Comparison of ENCODE assay signal across 1 cellular context in the genomic region with DNA sequence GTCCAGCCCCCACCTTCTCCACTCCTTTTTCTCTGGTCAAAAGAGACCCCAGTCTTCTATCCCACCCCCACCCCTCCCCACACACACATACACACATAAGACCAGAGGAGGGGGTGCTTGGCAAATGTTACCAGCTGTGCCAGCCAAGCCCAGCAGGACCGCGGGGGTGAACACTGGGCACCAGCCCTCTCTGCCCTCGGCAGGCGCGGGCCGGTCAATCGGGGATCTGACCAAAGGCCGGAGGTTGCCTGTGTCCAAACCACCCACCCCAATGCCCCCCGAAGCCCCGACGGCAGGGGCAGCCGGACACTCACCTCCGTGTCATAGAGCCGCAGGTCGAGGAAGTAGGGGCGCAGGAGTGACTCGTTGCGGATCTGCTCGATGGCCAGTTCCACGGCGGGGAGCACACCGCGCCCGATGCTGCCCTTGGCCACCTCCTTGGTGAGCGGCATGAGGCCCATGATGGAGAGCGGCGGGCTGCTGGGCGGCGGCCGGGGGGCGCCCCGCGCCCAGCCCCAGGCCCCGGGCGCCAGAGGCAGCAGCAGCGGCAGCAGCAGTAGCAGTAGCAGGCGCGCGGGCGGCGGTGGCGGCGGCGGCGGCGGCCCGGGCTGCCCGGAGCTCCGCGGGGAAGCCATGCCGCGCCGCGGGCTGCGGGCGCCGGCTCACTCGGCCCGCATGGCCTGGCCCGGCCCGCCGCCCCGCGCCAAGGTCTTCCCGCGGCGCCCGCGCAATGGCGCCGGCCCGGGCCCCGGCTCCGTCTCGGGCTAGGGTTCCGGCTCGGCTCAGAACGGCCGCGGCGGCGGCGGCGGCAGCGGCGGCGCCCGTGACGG.
TF ChIP-seq lines count a peak whose summit lies in the region.

No MANE protein-coding gene starts in this region.

TF ChIP-seq in neural cell, 6 proteins besides CTCF, POLR2A, EP300 and RAD21:
- TF ChIP-seq TAF1 (IDR thresholded peaks at IDR 0.05; ENCODE audit: low read depth) (no peak), SMC3 (conservative IDR thresholded peaks at IDR 0.05; ENCODE audit: poor library complexity) (no peak), POLR2AphosphoS5 (IDR thresholded peaks at IDR 0.05) (no peak), MXI1 (conservative IDR thresholded peaks at IDR 0.05; ENCODE audit: poor library complexity, severe bottlenecking) (no peak), EZH2 (IDR thresholded peaks at IDR 0.05; ENCODE audit: borderline replicate concordance, insufficient read depth, low read length, poor library complexity, severe bottlenecking) (no peak)
- TF ChIP-seq, protein P1, sequence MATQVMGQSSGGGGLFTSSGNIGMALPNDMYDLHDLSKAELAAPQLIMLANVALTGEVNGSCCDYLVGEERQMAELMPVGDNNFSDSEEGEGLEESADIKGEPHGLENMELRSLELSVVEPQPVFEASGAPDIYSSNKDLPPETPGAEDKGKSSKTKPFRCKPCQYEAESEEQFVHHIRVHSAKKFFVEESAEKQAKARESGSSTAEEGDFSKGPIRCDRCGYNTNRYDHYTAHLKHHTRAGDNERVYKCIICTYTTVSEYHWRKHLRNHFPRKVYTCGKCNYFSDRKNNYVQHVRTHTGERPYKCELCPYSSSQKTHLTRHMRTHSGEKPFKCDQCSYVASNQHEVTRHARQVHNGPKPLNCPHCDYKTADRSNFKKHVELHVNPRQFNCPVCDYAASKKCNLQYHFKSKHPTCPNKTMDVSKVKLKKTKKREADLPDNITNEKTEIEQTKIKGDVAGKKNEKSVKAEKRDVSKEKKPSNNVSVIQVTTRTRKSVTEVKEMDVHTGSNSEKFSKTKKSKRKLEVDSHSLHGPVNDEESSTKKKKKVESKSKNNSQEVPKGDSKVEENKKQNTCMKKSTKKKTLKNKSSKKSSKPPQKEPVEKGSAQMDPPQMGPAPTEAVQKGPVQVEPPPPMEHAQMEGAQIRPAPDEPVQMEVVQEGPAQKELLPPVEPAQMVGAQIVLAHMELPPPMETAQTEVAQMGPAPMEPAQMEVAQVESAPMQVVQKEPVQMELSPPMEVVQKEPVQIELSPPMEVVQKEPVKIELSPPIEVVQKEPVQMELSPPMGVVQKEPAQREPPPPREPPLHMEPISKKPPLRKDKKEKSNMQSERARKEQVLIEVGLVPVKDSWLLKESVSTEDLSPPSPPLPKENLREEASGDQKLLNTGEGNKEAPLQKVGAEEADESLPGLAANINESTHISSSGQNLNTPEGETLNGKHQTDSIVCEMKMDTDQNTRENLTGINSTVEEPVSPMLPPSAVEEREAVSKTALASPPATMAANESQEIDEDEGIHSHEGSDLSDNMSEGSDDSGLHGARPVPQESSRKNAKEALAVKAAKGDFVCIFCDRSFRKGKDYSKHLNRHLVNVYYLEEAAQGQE (IDR thresholded peaks at IDR 0.05; ENCODE audit: borderline replicate concordance): no peak
